ENCODE assay signal across 8 cellular contexts in the genomic region with DNA sequence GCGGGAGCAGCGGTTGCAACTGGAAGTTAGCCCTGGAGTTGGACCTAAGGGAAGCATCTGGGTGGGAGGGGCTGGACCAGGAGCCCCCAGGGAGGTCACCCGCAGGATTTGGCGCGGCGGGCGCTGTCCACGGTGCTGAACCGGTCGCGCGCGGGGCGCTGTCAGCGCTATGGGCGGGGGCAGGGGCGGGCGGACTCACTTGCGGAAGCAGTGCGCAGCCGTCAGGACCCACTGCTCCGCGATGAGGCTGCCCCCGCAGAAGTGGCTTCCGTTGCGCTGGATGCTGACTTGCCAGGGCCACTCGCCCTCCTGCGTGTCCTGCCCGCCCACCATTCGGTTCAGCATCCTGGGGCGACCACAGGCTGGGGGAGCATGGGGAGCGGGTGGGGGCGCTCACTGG.
A peak's percentile ranks its signal among the peaks of the same experiment; 100 is the strongest.
DNase-seq lines count a peak whose midpoint lies in the region; ATAC-seq, FAIRE-seq and TF ChIP-seq lines count a peak whose summit lies in the region.

No MANE protein-coding gene starts in this region.

- H3K36me3 ChIP-seq in GM06990 (ENCODE audit: control insufficient read depth, insufficient read depth, low read length) (no peaks in the 10 kb centered on the region), RWPE2 (ENCODE audit: low read depth) (no peaks in the 10 kb centered on the region), iPS DF 6.9 (ENCODE audit: control insufficient read depth, insufficient read depth, low read length) (no peaks in the 10 kb centered on the region)

- no peak for TF ChIP-seq CTCF in GM06990 (IDR thresholded peaks at IDR 0.05; ENCODE audit: insufficient read depth, low read length, poor library complexity, severe bottlenecking)
- TF ChIP-seq CTCF in RWPE2 (IDR thresholded peaks at IDR 0.05; ENCODE audit: poor library complexity, severe bottlenecking): no peak

- no peaks in the 10 kb centered on the region for H3K9me3 ChIP-seq in RWPE2 (ENCODE audit: severe bottlenecking)
- H3K9me3 ChIP-seq in iPS DF 6.9 (ENCODE audit: control insufficient read depth, insufficient read depth, low read length): no peaks in the 10 kb centered on the region

- ATAC-seq in RWPE2 (ENCODE audit: low read depth) (peak; percentile 44; the same call in 2 of the 3 replicates), GM19395 (IDR thresholded peaks at IDR 0.05; ENCODE audit: unreplicated experiment) (no peak), GM19035 (IDR thresholded peaks at IDR 0.05; ENCODE audit: unreplicated experiment) (no peak)

- peak; percentile 66 for DNase-seq in GM06990 (ENCODE audit: extremely low read depth, insufficient read length)
- DNase-seq in RWPE2 (ENCODE audit: low spot score): peak; percentile 67
- peak; percentile 81 for DNase-seq in activated naive CD4-positive, alpha-beta T cell treated with anti-CD3 and anti-CD28 coated beads, Interleukin-2, amount 50 U/mL, for 16 hours
- DNase-seq in iPS DF 6.9 (ENCODE audit: low read depth, low spot score): no peak
- DNase-seq in stimulated activated CD4-positive, alpha-beta T cell treated with anti-CD3 and anti-CD28 coated beads, Interleukin-1b, Interleukin-23, amount 100 ng/mL, for 1 hour (ENCODE audit: low read depth in 2 of 2): peak; percentile 54 to 64
- DNase-seq in RCC 7860 (ENCODE audit: low spot score): no peak

- no peak overlapping the region; the same call in 1 of the 2 replicates for H3K4me3 ChIP-seq in GM06990 (replicated peaks; ENCODE audit: low read depth, low read length)
- no peak overlapping the region for H3K4me3 ChIP-seq in RWPE2 (ENCODE audit: severe bottlenecking)
- H3K4me3 ChIP-seq in iPS DF 6.9 (ENCODE audit: low read length): peak overlapping the region; percentile 11; the same call in 1 of the 2 replicates

- no CpG with 5 or more reads among the region's 33 CpGs for WGBS in iPS DF 6.9 (ENCODE audit: insufficient coverage, insufficient read length)

- H3K27ac ChIP-seq in RWPE2 (ENCODE audit: poor library complexity, severe bottlenecking) (no peak overlapping the region), iPS DF 6.9 (ENCODE audit: low read length) (no peak overlapping the region)

- no peak for FAIRE-seq in RCC 7860 (lab: Jason Lieb, UNC)

- H3K4me1 ChIP-seq in RWPE2 (ENCODE audit: insufficient read depth, poor library complexity, severe bottlenecking) (no peaks in the 10 kb centered on the region), iPS DF 6.9 (ENCODE audit: control insufficient read depth, insufficient read depth, low read length) (peaks cover 3% of the 10 kb centered on the region; the same call in 1 of the 2 replicates)

- H3K27me3 ChIP-seq in GM06990 (replicated peaks; ENCODE audit: control insufficient read depth, insufficient read depth, low read length) (no peaks in the 10 kb centered on the region; the same call in 1 of the 2 replicates), RWPE2 (ENCODE audit: insufficient read depth, poor library complexity, severe bottlenecking) (no peaks in the 10 kb centered on the region), iPS DF 6.9 (ENCODE audit: control insufficient read depth, insufficient read depth, low read length) (no peaks in the 10 kb centered on the region)

Comparison
In these comparisons a context has a peak if more than half of its experiments do, and no peak if none do; other contexts are left out.
1. DNase-seq: peak in GM06990 (single experiment), RWPE2 (single experiment), activated naive CD4-positive, alpha-beta T cell treated with anti-CD3 and anti-CD28 coated beads, Interleukin-2, amount 50 U/mL, for 16 hours (single experiment) and stimulated activated CD4-positive, alpha-beta T cell treated with anti-CD3 and anti-CD28 coated beads, Interleukin-1b, Interleukin-23, amount 100 ng/mL, for 1 hour (2 of 2); none in iPS DF 6.9 (single experiment) and RCC 7860 (single experiment).